Comparison of ENCODE assay signal across 2 cellular contexts in the genomic region with DNA sequence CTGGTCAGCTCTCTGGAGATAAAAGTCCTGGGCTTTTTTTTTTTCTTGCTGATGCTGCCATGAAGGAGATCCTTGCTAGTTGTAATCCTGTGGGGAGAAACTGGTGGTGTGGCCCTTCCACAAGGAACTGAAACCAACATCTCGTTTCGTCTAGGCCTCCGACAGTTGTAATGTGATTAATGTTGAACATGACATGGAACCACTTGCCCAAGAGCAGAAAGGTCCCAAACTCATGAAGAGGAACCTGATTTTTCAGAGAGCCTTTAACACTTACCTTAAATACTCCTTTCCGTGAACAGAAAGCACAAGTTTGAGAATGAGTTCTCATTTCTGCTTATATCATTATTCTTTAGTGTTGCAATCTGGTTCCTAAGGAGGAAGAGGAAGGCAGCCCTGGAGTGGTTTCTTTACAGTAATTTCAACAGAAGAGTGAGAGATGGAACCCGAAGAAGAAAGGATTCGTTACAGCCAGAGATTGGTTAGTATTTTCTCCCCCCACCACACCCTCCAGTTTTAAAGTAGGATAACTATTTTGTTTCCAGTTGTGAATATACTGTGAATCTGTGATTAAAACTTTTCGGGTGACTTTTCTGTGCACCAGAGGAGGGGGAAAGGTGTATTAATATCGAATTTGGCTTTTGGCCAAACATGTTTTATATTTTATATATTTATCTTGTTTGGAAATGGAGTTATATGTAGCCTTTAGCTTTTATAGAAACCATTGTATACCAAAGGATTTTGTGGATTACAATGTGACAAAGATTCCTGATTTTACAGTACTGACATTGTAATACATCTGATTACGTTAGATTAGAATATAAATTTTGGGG.
TF ChIP-seq lines count a peak whose summit lies in the region.

No MANE protein-coding gene starts in this region.

TF ChIP-seq in GM12878, 131 proteins besides CTCF, POLR2A, EP300 and RAD21 (continues in another document):
- TF ChIP-seq ATF7 (IDR thresholded peaks at IDR 0.05; ENCODE audit: low read depth) (peak; percentile 33; the same call in 1 of the 2 replicates), ZNF622 (IDR thresholded peaks at IDR 0.05) (no peak), CBFB (IDR thresholded peaks at IDR 0.05; ENCODE audit: low read depth) (0 out of 2 replicates have a peak, but pooled peaks have one; percentile 23), MEF2A (IDR thresholded peaks at IDR 0.05; ENCODE audit: insufficient read depth, low read depth, low read length) (0 out of 2 replicates have a peak, but pooled peaks have one; percentile 18), EED (IDR thresholded peaks at IDR 0.05; ENCODE audit: low read depth) (peak; percentile 96), SP1 (IDR thresholded peaks at IDR 0.05; ENCODE audit: low read depth, low read length) (no peak), CREB1 (IDR thresholded peaks at IDR 0.05; ENCODE audit: low read depth) (0 out of 2 replicates have a peak, but pooled peaks have one; percentile 33), YY1 (IDR thresholded peaks at IDR 0.05; ENCODE audit: low read depth, low read length) (no peak; the same call in 1 of the 2 replicates), MXI1 (IDR thresholded peaks at IDR 0.05; ENCODE audit: low read depth, low read length) (peak; percentile 65; the same call in 1 of the 2 replicates), NBN (IDR thresholded peaks at IDR 0.05) (0 out of 2 replicates have a peak, but pooled peaks have one; percentile 53), STAT3 (IDR thresholded peaks at IDR 0.05; ENCODE audit: low read depth, low read length) (no peak), IKZF1 (conservative IDR thresholded peaks at IDR 0.05) (peak; percentile 87)
- TF ChIP-seq, protein P1, sequence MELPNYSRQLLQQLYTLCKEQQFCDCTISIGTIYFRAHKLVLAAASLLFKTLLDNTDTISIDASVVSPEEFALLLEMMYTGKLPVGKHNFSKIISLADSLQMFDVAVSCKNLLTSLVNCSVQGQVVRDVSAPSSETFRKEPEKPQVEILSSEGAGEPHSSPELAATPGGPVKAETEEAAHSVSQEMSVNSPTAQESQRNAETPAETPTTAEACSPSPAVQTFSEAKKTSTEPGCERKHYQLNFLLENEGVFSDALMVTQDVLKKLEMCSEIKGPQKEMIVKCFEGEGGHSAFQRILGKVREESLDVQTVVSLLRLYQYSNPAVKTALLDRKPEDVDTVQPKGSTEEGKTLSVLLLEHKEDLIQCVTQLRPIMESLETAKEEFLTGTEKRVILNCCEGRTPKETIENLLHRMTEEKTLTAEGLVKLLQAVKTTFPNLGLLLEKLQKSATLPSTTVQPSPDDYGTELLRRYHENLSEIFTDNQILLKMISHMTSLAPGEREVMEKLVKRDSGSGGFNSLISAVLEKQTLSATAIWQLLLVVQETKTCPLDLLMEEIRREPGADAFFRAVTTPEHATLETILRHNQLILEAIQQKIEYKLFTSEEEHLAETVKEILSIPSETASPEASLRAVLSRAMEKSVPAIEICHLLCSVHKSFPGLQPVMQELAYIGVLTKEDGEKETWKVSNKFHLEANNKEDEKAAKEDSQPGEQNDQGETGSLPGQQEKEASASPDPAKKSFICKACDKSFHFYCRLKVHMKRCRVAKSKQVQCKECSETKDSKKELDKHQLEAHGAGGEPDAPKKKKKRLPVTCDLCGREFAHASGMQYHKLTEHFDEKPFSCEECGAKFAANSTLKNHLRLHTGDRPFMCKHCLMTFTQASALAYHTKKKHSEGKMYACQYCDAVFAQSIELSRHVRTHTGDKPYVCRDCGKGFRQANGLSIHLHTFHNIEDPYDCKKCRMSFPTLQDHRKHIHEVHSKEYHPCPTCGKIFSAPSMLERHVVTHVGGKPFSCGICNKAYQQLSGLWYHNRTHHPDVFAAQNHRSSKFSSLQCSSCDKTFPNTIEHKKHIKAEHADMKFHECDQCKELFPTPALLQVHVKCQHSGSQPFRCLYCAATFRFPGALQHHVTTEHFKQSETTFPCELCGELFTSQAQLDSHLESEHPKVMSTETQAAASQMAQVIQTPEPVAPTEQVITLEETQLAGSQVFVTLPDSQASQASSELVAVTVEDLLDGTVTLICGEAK (IDR thresholded peaks at IDR 0.05; ENCODE audit: borderline replicate concordance): no peak
- TF ChIP-seq, protein P2, sequence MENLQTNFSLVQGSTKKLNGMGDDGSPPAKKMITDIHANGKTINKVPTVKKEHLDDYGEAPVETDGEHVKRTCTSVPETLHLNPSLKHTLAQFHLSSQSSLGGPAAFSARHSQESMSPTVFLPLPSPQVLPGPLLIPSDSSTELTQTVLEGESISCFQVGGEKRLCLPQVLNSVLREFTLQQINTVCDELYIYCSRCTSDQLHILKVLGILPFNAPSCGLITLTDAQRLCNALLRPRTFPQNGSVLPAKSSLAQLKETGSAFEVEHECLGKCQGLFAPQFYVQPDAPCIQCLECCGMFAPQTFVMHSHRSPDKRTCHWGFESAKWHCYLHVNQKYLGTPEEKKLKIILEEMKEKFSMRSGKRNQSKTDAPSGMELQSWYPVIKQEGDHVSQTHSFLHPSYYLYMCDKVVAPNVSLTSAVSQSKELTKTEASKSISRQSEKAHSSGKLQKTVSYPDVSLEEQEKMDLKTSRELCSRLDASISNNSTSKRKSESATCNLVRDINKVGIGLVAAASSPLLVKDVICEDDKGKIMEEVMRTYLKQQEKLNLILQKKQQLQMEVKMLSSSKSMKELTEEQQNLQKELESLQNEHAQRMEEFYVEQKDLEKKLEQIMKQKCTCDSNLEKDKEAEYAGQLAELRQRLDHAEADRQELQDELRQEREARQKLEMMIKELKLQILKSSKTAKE (IDR thresholded peaks at IDR 0.05; ENCODE audit: low read depth, poor library complexity, severe bottlenecking): peak; percentile 30
- TF ChIP-seq, protein P3, sequence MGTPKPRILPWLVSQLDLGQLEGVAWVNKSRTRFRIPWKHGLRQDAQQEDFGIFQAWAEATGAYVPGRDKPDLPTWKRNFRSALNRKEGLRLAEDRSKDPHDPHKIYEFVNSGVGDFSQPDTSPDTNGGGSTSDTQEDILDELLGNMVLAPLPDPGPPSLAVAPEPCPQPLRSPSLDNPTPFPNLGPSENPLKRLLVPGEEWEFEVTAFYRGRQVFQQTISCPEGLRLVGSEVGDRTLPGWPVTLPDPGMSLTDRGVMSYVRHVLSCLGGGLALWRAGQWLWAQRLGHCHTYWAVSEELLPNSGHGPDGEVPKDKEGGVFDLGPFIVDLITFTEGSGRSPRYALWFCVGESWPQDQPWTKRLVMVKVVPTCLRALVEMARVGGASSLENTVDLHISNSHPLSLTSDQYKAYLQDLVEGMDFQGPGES (IDR thresholded peaks at IDR 0.05): no peak
- TF ChIP-seq, protein P4, sequence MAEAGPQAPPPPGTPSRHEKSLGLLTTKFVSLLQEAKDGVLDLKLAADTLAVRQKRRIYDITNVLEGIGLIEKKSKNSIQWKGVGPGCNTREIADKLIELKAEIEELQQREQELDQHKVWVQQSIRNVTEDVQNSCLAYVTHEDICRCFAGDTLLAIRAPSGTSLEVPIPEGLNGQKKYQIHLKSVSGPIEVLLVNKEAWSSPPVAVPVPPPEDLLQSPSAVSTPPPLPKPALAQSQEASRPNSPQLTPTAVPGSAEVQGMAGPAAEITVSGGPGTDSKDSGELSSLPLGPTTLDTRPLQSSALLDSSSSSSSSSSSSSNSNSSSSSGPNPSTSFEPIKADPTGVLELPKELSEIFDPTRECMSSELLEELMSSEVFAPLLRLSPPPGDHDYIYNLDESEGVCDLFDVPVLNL (IDR thresholded peaks at IDR 0.05; ENCODE audit: low read depth, low read length): no peak

TF ChIP-seq in HepG2, 621 proteins besides CTCF, POLR2A, EP300 and RAD21:
- TF ChIP-seq ZFX (CRISPR knock-in tag; IDR thresholded peaks at IDR 0.05; ENCODE audit: low read depth) (0 out of 2 replicates have a peak, but pooled peaks have one; percentile 30), NFKBIZ (CRISPR knock-in tag; IDR thresholded peaks at IDR 0.05) (no peak), MTA3 (CRISPR knock-in tag; IDR thresholded peaks at IDR 0.05) (no peak), SMAD3 (CRISPR knock-in tag; IDR thresholded peaks at IDR 0.05) (no peak), TCF12 (IDR thresholded peaks at IDR 0.05) (no peak), TCF12 (CRISPR knock-in tag; IDR thresholded peaks at IDR 0.05) (no peak), ZNF205 (CRISPR knock-in tag; IDR thresholded peaks at IDR 0.05) (no peak), GATAD2A (CRISPR knock-in tag; IDR thresholded peaks at IDR 0.05) (no peak), CREB1 (IDR thresholded peaks at IDR 0.05) (no peak), CREB1 (CRISPR knock-in tag; IDR thresholded peaks at IDR 0.05) (peak; percentile 3; the same call in 1 of the 2 replicates), ZNF564 (CRISPR knock-in tag; IDR thresholded peaks at IDR 0.05) (no peak)
- TF ChIP-seq, protein P5, sequence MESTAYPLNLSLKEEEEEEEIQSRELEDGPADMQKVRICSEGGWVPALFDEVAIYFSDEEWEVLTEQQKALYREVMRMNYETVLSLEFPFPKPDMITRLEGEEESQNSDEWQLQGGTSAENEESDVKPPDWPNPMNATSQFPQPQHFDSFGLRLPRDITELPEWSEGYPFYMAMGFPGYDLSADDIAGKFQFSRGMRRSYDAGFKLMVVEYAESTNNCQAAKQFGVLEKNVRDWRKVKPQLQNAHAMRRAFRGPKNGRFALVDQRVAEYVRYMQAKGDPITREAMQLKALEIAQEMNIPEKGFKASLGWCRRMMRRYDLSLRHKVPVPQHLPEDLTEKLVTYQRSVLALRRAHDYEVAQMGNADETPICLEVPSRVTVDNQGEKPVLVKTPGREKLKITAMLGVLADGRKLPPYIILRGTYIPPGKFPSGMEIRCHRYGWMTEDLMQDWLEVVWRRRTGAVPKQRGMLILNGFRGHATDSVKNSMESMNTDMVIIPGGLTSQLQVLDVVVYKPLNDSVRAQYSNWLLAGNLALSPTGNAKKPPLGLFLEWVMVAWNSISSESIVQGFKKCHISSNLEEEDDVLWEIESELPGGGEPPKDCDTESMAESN (CRISPR knock-in tag; conservative IDR thresholded peaks at IDR 0.05): no peak
- TF ChIP-seq, protein P6, sequence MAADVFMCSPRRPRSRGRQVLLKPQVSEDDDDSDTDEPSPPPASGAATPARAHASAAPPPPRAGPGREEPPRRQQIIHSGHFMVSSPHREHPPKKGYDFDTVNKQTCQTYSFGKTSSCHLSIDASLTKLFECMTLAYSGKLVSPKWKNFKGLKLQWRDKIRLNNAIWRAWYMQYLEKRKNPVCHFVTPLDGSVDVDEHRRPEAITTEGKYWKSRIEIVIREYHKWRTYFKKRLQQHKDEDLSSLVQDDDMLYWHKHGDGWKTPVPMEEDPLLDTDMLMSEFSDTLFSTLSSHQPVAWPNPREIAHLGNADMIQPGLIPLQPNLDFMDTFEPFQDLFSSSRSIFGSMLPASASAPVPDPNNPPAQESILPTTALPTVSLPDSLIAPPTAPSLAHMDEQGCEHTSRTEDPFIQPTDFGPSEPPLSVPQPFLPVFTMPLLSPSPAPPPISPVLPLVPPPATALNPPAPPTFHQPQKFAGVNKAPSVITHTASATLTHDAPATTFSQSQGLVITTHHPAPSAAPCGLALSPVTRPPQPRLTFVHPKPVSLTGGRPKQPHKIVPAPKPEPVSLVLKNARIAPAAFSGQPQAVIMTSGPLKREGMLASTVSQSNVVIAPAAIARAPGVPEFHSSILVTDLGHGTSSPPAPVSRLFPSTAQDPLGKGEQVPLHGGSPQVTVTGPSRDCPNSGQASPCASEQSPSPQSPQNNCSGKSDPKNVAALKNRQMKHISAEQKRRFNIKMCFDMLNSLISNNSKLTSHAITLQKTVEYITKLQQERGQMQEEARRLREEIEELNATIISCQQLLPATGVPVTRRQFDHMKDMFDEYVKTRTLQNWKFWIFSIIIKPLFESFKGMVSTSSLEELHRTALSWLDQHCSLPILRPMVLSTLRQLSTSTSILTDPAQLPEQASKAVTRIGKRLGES (CRISPR knock-in tag; IDR thresholded peaks at IDR 0.05; ENCODE audit: borderline replicate concordance): no peak
